23 cellular contexts compared by ENCODE assay signal in the genomic region with DNA sequence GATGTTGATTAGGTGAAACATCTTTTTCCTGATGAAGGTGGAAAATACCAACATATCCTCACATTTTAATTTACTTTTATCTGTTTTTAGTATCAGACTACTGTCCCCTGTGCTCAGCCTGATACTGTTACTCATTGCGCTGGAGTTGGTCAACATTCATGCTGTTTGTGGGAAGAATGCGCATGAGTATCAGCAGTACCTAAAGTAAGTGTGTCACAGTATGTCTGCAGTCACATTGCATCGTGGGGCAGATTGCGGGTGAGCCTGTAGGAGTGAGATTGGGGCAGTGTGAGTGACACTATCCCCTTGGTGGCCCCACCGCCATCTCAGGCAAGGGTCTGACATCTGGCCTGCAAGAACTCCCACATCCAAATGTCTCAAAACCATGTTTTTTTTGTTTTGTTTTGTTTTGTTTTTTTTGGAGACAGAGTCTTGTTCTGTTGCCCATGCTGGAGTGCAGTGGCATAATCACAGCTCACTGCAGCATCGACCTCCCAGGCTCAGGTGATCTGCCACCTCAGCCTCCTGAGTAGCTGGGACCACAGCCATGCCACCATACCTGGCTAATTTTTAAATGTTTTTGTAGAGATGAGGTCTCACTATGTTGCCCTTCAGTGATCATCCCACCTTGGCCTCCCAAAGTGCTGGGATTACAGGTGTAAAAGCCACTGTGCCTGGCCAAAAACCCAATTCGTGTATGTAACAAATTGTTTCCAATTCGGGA. TPM values are rescaled to one million over a fixed set of nuclear protein-coding genes. Genes with fewer than 3 reads are reported as not detected.
DNase-seq lines count a peak whose midpoint lies in the region; ATAC-seq, FAIRE-seq and TF ChIP-seq lines count a peak whose summit lies in the region.
"Had no signal": no experiment of that assay in that cellular context is flagged by ENCODE, and none has a peak within 500 bp of the region (broad histone marks: within the 10 kb centered on the region; RNA-seq: fewer than 3 reads in every experiment).

No MANE protein-coding gene starts in this region.

- no peak overlapping the region for H3K23ac ChIP-seq in IMR-90 (ENCODE audit: low read depth, low read length)

- no TSS peak for BruUV-seq in IMR-90 (replicated peaks; lab: Mats Ljungman, UMichigan)

- H4K8ac ChIP-seq in IMR-90 (ENCODE audit: low read depth in 2 of 2, low read length in 2 of 2), result no peak overlapping the region

- no peak for ATAC-seq in IMR-90 (ENCODE audit: low read depth)
- no peak for ATAC-seq in gastroesophageal sphincter
- ATAC-seq in HG03196 (IDR thresholded peaks at IDR 0.05; ENCODE audit: unreplicated experiment), result no peak

- in situ Hi-C loops in IMR-90 (cut with MboI; ENCODE audit: low sequenced_read_pairs), result no loop called here

- H3K18ac ChIP-seq in IMR-90 (ENCODE audit: low read depth, low read length), result peak overlapping the region; percentile 79

- no peak overlapping the region for H3K4me2 ChIP-seq in IMR-90 (ENCODE audit: low read depth, low read length)
- H3K4me2 ChIP-seq: BLaER1 had no signal

- H3K4me1 ChIP-seq in IMR-90 (ENCODE audit: control insufficient read depth, insufficient read depth, low read length) (peaks cover 12% of the 10 kb centered on the region), esophagus muscularis mucosa (peaks cover 0 to 3% (median 0%) of the 10 kb centered on the region in 4 donors), testis (no peaks in the 10 kb centered on the region), gastroesophageal sphincter (no peaks in the 10 kb centered on the region)
- H3K4me1 ChIP-seq: BLaER1 had no signal

- intact Hi-C loops in IMR-90 (cut with micrococcal nuclease) (no loop called here), esophagus muscularis mucosa (cut with DNase I) (no loop called here), testis (cut with DNase I; ENCODE audit: low total_unique reads) (no loop called here)

- peak overlapping the region; percentile 87; the same call in 1 of the 2 replicates for H4K5ac ChIP-seq in IMR-90 (ENCODE audit: low read depth, low read length)

- peak; percentile 77 for FAIRE-seq in bronchial epithelial cell (lab: Jason Lieb, UNC)
- FAIRE-seq: H54, RCC 7860 had no signal

- TF ChIP-seq RAD21 in IMR-90 (IDR thresholded peaks at IDR 0.05; ENCODE audit: low read length), result no peak

- no peaks in the 10 kb centered on the region; the same call in 1 of the 2 replicates for H3K9me1 ChIP-seq in IMR-90 (ENCODE audit: insufficient read depth, low read length)

- no peak overlapping the region for H2BK20ac ChIP-seq in IMR-90 (ENCODE audit: low read depth, low read length)

- H3K36me3 ChIP-seq in IMR-90 (ENCODE audit: control insufficient read depth, insufficient read depth, low read length), result peaks cover 23% of the 10 kb centered on the region
- H3K36me3 ChIP-seq in bronchial epithelial cell (ENCODE audit: control insufficient read depth, insufficient read depth, low read length), result peaks cover 6% of the 10 kb centered on the region
- H3K36me3 ChIP-seq in esophagus muscularis mucosa, result peaks cover 28 to 84% (median 63%) of the 10 kb centered on the region in 4 donors
- no peaks in the 10 kb centered on the region for H3K36me3 ChIP-seq in testis (ENCODE audit: low read depth, missing control alignments)
- peaks cover 0 to 88% of the 10 kb centered on the region in 2 donors for H3K36me3 ChIP-seq in gastroesophageal sphincter

- no peaks in the 10 kb centered on the region for H4K20me1 ChIP-seq in IMR-90 (ENCODE audit: insufficient read depth, low read length)
- H4K20me1 ChIP-seq: BLaER1 had no signal

- POLR2A ChIA-PET in IMR-90 (lab: Charles Lee; ENCODE audit: unreplicated experiment), result no interaction called here

- H2AFZ ChIP-seq in IMR-90 (replicated peaks; ENCODE audit: low read length, poor library complexity), result no peak overlapping the region

- dilution Hi-C loops in IMR-90 (cut with HindIII; ENCODE audit: low sequenced_read_pairs, unreplicated experiment), result no loop called here

- H3K9me3 ChIP-seq in IMR-90 (ENCODE audit: control insufficient read depth, insufficient read depth, low read length) (peaks cover 3% of the 10 kb centered on the region; the same call in 1 of the 2 replicates), esophagus muscularis mucosa (no peaks in the 10 kb centered on the region), testis (no peaks in the 10 kb centered on the region), gastroesophageal sphincter (no peaks in the 10 kb centered on the region)

- H3K4ac ChIP-seq in IMR-90 (ENCODE audit: low read depth, low read length), result no peak overlapping the region; the same call in 1 of the 2 replicates

- no peaks in the 10 kb centered on the region for H3K27me3 ChIP-seq in IMR-90 (ENCODE audit: control insufficient read depth, insufficient read depth, low read length)
- no peaks in the 10 kb centered on the region for H3K27me3 ChIP-seq in bronchial epithelial cell (ENCODE audit: control insufficient read depth, insufficient read depth, low read length)
- H3K27me3 ChIP-seq in esophagus muscularis mucosa, result no peaks in the 10 kb centered on the region
- H3K27me3 ChIP-seq in testis, result no peaks in the 10 kb centered on the region
- no peaks in the 10 kb centered on the region for H3K27me3 ChIP-seq in gastroesophageal sphincter
- H3K27me3 ChIP-seq: BLaER1 had no signal

- H3K14ac ChIP-seq in IMR-90 (replicated peaks; ENCODE audit: low read depth, low read length), result no peak overlapping the region

- no peaks in the 10 kb centered on the region for H3K79me1 ChIP-seq in IMR-90 (ENCODE audit: low read depth in 1 of 2, low read length in 2 of 2)

- no peak for TF ChIP-seq EP300 in esophagus muscularis mucosa (IDR thresholded peaks at IDR 0.05)
- TF ChIP-seq EP300 in gastroesophageal sphincter (IDR thresholded peaks at IDR 0.05), result no peak

- H4K91ac ChIP-seq in IMR-90 (ENCODE audit: insufficient read depth, low read depth, low read length), result 0 out of 2 replicates have a peak overlapping the region, but pooled peaks have one; percentile 62

- WGBS in IMR-90 (ENCODE audit: extremely low coverage in 2 of 2, insufficient read length in 1 of 2), 2 experiments, result 100% methylated on average over 2 of the region's 8 CpGs; no CpG with 5 or more reads in 1 of the 2 experiments
- 84% methylated on average over 8 of the region's 8 CpGs for WGBS in esophagus muscularis mucosa
- 84 to 91% methylated on average over 8 of the region's 8 CpGs for WGBS in testis, 2 donors
- WGBS in gastroesophageal sphincter (ENCODE audit: low coverage in 1 of 2), 2 donors, result 76% methylated on average over 7 to 8 of the region's 8 CpGs

- no peak overlapping the region for H2BK5ac ChIP-seq in IMR-90 (ENCODE audit: low read depth, low read length, poor library complexity, severe bottlenecking)

- TF ChIP-seq POLR2A in IMR-90 (IDR thresholded peaks at IDR 0.05; ENCODE audit: low read depth, low read length) (no peak), esophagus muscularis mucosa (IDR thresholded peaks at IDR 0.05; ENCODE audit: low read depth) (no peak), testis (IDR thresholded peaks at IDR 0.05) (no peak), gastroesophageal sphincter (IDR thresholded peaks at IDR 0.05) (no peak)

- no peak overlapping the region for H2AK9ac ChIP-seq in IMR-90 (replicated peaks; ENCODE audit: low read depth, low read length, poor library complexity)

- H2BK15ac ChIP-seq in IMR-90 (ENCODE audit: low read depth, low read length), result no peak overlapping the region; the same call in 2 of the 3 replicates

- H3K27ac ChIP-seq in IMR-90 (ENCODE audit: insufficient read depth, low read length) (no peak overlapping the region), esophagus muscularis mucosa (replicated peaks in 1 of 4) (no peak overlapping the region), testis (no peak overlapping the region), gastroesophageal sphincter (no peak overlapping the region)
- H3K27ac ChIP-seq: BLaER1 had no signal

- DNase-seq in IMR-90 (no peak), bronchial epithelial cell (ENCODE audit: low read depth) (no peak), esophagus muscularis mucosa (ENCODE audit: extremely low spot score) (peak; percentile 60), testis (peak; percentile 1), NCI-H345 treated with DMSO at 0.1 percent for 48 hours (lab: John Stamatoyannopoulos, UW; ENCODE audit: unreplicated experiment) (no peak)
- DNase-seq in stimulated activated CD4-positive, alpha-beta T cell treated with anti-CD3 and anti-CD28 coated beads, Interleukin-2, amount 100 ng/mL, for 48 hours, result no peak
- DNase-seq: ACHN; CD4-positive, alpha-beta T cell; COR-L47; DMS79; KG1; NCI-H1092 treated with DMSO at 0.1 percent for 48 hours; NCI-H2081 treated with DMSO at 0.1 percent for 48 hours; NCI-H2171 treated with DMSO at 0.1 percent for 48 hours; NCI-H446 treated with DMSO at 0.1 percent for 48 hours; NCI-H526 treated with DMSO at 0.1 percent for 48 hours; OCI-M1; Right ventricle myocardium superior had no signal

- TF ChIP-seq CTCF in IMR-90 (conservative IDR thresholded peaks at IDR 0.05; ENCODE audit: low read depth, low read length) (no peak), bronchial epithelial cell (IDR thresholded peaks at IDR 0.05; ENCODE audit: insufficient read depth, low read length, severe bottlenecking) (no peak), esophagus muscularis mucosa (IDR thresholded peaks at IDR 0.05) (no peak), testis (IDR thresholded peaks at IDR 0.05) (no peak), gastroesophageal sphincter (IDR thresholded peaks at IDR 0.05) (no peak)

- 0 out of 2 replicates have a peak overlapping the region, but pooled peaks have one; percentile 3 for H2BK120ac ChIP-seq in IMR-90 (ENCODE audit: low read depth, low read length)

- H3K56ac ChIP-seq in IMR-90 (ENCODE audit: extremely low read depth, insufficient read depth, low read length), result no peak overlapping the region

- CTCF ChIA-PET in IMR-90 (lab: Yijun Ruan, JAX), result interaction anchor here (1.1 kb wide), 1 partner anchor 10 kb away, joined by 5 read pairs; no protein-coding TSS in a partner anchor

- no peak overlapping the region for H3K9ac ChIP-seq in IMR-90 (ENCODE audit: low read depth, low read length)
- H3K9ac ChIP-seq: BLaER1 had no signal

- H3K4me3 ChIP-seq in IMR-90 (ENCODE audit: insufficient read depth, low read depth, low read length), result no peak overlapping the region
- H3K4me3 ChIP-seq in bronchial epithelial cell (ENCODE audit: low read depth, low read length), result no peak overlapping the region
- no peak overlapping the region for H3K4me3 ChIP-seq in esophagus muscularis mucosa
- no peak overlapping the region for H3K4me3 ChIP-seq in testis
- no peak overlapping the region for H3K4me3 ChIP-seq in gastroesophageal sphincter
- H3K4me3 ChIP-seq: BLaER1 had no signal

- H2AK5ac ChIP-seq in IMR-90 (ENCODE audit: low read depth, low read length), result no peak overlapping the region

RNA-seq across cellular contexts. Expression of gene ERMARD, which starts 27.8 kb away (rescaled TPM):
- total RNA-seq in IMR-90 (2012; rRNA removed) (15.1 and 17.2 TPM in 2 replicates), bronchial epithelial cell (25.1 and 25.8 TPM in 2 replicates), esophagus muscularis mucosa (10 to 100 TPM in 3 of 4 donors, 1 to 10 TPM in 1; 9.6 to 13.3 (median 12.4) TPM), testis (10 to 100 TPM; 48.3 to 56.6 TPM), gastroesophageal sphincter (10 to 100 TPM; 14.3 to 31.9 (median 16.8) TPM)
- polyA plus RNA-seq in IMR-90 (2012; rRNA removed) (25.4 and 26.1 TPM in 2 replicates), testis (ENCODE audit: insufficient read depth, low read depth, low replicate concordance) (77.6 TPM)
- 16.5 and 18.7 TPM in 2 replicates for polyA plus RNA-seq in IMR-90 (2012; cell fraction: cytosol; rRNA removed)
- 146 and 180 TPM in 2 replicates for polyA plus RNA-seq in IMR-90 (2012; cell fraction: nucleus; rRNA removed; ENCODE audit: low replicate concordance)

RNA-seq across cellular contexts. Expression of gene DYNLT2, which starts 27.9 kb away (rescaled TPM):
- total RNA-seq in IMR-90 (2012; rRNA removed), result 0.36 and 1.1 TPM in 2 replicates
- 0.32 and 0.44 TPM in 2 replicates for polyA plus RNA-seq in IMR-90 (2012; rRNA removed)
- 0.05 TPM in 2 replicates for polyA plus RNA-seq in IMR-90 (2012; cell fraction: cytosol; rRNA removed)
- polyA plus RNA-seq in IMR-90 (2012; cell fraction: nucleus; rRNA removed; ENCODE audit: low replicate concordance), result 0.22 and 1.4 TPM in 2 replicates
- 1.0 and 1.1 TPM in 2 replicates for total RNA-seq in bronchial epithelial cell
- 1 to 10 TPM in 3 of 4 donors, under 1 TPM in 1; 0.57 to 3.3 (median 1.5) TPM for total RNA-seq in esophagus muscularis mucosa
- 10 to 100 TPM; 15.4 to 20.4 TPM for total RNA-seq in testis
- 59.4 TPM for polyA plus RNA-seq in testis (ENCODE audit: insufficient read depth, low read depth, low replicate concordance)
- 1 to 10 TPM in 3 of 4 donors, under 1 TPM in 1; 0.74 to 3.1 (median 1.4) TPM for total RNA-seq in gastroesophageal sphincter

RNA-seq across cellular contexts. Expression of gene PHF10, which starts 55.0 kb away (rescaled TPM):
- total RNA-seq in IMR-90 (2012; rRNA removed), result 7.3 and 12.2 TPM in 2 replicates
- 12.5 and 15.9 TPM in 2 replicates for polyA plus RNA-seq in IMR-90 (2012; rRNA removed)
- polyA plus RNA-seq in IMR-90 (2012; cell fraction: cytosol; rRNA removed), result 3.2 and 4.7 TPM in 2 replicates
- 4.1 and 54.3 TPM in 2 replicates for polyA plus RNA-seq in IMR-90 (2012; cell fraction: nucleus; rRNA removed; ENCODE audit: low replicate concordance)
- total RNA-seq in bronchial epithelial cell, result 13.4 and 14.0 TPM in 2 replicates
- total RNA-seq in esophagus muscularis mucosa, result 10 to 100 TPM; 64.6 to 96.5 (median 78.0) TPM
- total RNA-seq in testis, result 10 to 100 TPM; 46.1 to 64.0 TPM
- 69.5 TPM for polyA plus RNA-seq in testis (ENCODE audit: insufficient read depth, low read depth, low replicate concordance)
- 10 to 100 TPM; 72.3 to 92.9 (median 82.5) TPM for total RNA-seq in gastroesophageal sphincter

Comparison
In these comparisons a context has a peak if more than half of its experiments do, and no peak if none do; other contexts are left out.
1. DNase-seq: peak in esophagus muscularis mucosa (single experiment) and testis (single experiment); none in IMR-90 (single experiment), bronchial epithelial cell (single experiment), stimulated activated CD4-positive, alpha-beta T cell treated with anti-CD3 and anti-CD28 coated beads, Interleukin-2, amount 100 ng/mL, for 48 hours (0 of 2) and NCI-H345 treated with DMSO at 0.1 percent for 48 hours (single experiment).